In the genomic region with DNA sequence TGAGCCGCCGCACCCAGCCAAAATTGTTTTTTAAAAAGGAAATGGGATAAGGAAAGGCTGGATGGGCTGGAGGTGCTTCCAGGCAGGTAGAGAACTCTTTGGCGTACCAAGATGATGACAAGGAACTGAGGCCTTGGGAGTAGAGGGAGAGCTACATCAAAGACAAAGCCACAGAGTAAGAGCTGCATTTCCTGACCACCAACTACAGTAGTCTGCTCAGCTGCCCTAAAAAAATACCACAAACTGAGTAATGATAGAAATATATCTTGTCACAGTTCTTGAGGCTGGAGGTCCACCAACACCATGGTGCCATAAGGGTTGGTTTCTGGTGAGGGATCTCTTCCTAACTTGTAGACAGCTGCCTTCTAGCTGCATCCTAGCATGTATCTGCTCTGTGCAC, we compare ENCODE assay signal across 1 cellular context.
TF ChIP-seq lines count a peak whose summit lies in the region.

No MANE protein-coding gene starts in this region.

TF ChIP-seq in IMR-90, 13 proteins besides CTCF, POLR2A, EP300 and RAD21:
- no peak for TF ChIP-seq FOS (IDR thresholded peaks at IDR 0.05; ENCODE audit: low read depth, low read length)
- TF ChIP-seq, protein P1, sequence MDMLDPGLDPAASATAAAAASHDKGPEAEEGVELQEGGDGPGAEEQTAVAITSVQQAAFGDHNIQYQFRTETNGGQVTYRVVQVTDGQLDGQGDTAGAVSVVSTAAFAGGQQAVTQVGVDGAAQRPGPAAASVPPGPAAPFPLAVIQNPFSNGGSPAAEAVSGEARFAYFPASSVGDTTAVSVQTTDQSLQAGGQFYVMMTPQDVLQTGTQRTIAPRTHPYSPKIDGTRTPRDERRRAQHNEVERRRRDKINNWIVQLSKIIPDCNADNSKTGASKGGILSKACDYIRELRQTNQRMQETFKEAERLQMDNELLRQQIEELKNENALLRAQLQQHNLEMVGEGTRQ (IDR thresholded peaks at IDR 0.05; ENCODE audit: low read depth, low read length) = no peak
- TF ChIP-seq RFX5 (IDR thresholded peaks at IDR 0.05; ENCODE audit: low read depth, low read length) = no peak
- TF ChIP-seq SMC3 (IDR thresholded peaks at IDR 0.05; ENCODE audit: low read depth, low read length) = no peak
- no peak for TF ChIP-seq MAZ (IDR thresholded peaks at IDR 0.05; ENCODE audit: borderline replicate concordance, low read depth, low read length)
- TF ChIP-seq BHLHE40 (IDR thresholded peaks at IDR 0.05; ENCODE audit: low read depth, low read length) = no peak
- TF ChIP-seq NFE2L2 (IDR thresholded peaks at IDR 0.05; ENCODE audit: low read depth, low read length) = no peak
- TF ChIP-seq RCOR1 (IDR thresholded peaks at IDR 0.05; ENCODE audit: insufficient replicate concordance, low read length) = no peak
- no peak for TF ChIP-seq CHD1 (IDR thresholded peaks at IDR 0.05; ENCODE audit: low read depth, low read length)
- TF ChIP-seq CEBPB (IDR thresholded peaks at IDR 0.05; ENCODE audit: low read depth, low read length) = no peak
- TF ChIP-seq, protein P2, sequence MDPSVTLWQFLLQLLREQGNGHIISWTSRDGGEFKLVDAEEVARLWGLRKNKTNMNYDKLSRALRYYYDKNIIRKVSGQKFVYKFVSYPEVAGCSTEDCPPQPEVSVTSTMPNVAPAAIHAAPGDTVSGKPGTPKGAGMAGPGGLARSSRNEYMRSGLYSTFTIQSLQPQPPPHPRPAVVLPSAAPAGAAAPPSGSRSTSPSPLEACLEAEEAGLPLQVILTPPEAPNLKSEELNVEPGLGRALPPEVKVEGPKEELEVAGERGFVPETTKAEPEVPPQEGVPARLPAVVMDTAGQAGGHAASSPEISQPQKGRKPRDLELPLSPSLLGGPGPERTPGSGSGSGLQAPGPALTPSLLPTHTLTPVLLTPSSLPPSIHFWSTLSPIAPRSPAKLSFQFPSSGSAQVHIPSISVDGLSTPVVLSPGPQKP (IDR thresholded peaks at IDR 0.05; ENCODE audit: borderline replicate concordance, low read depth, low read length) = no peak
- TF ChIP-seq MAFK (IDR thresholded peaks at IDR 0.05; ENCODE audit: low read depth, low read length) = no peak
- TF ChIP-seq MXI1 (IDR thresholded peaks at IDR 0.05; ENCODE audit: borderline replicate concordance, low read depth, low read length) = no peak
TF ChIP-seq in IMR-90: peak in this region for 0.
